ENCODE assay signal across 18 cellular contexts in genomic region chr9:97515662-97516061, GRCh38. TPM values are rescaled to one million over a fixed set of nuclear protein-coding genes. Genes with fewer than 3 reads are reported as not detected.
A peak's percentile ranks its signal among the peaks of the same experiment; 100 is the strongest.
DNase-seq lines count a peak whose midpoint lies in the region; ATAC-seq and TF ChIP-seq lines count a peak whose summit lies in the region.
"Had no signal": no experiment of that assay in that cellular context is flagged by ENCODE, and none has a peak within 500 bp of the region (broad histone marks: within the 10 kb centered on the region; RNA-seq: fewer than 3 reads in every experiment).

No MANE protein-coding gene starts in this region.

- intact Hi-C loops in psoas muscle (cut with DNase I), result no loop called here

- peaks cover 0 to 17% of the 10 kb centered on the region in 2 donors for H3K36me3 ChIP-seq in psoas muscle (ENCODE audit: insufficient read depth in 1 of 2, low read depth in 1 of 2)

- peaks cover 72% of the 10 kb centered on the region for H3K4me1 ChIP-seq in psoas muscle

- 70 to 91% (median 79%) methylated on average over 6 of the region's 6 CpGs for WGBS in psoas muscle, 3 donors

- ATAC-seq in psoas muscle, result no peak
- no peak for ATAC-seq in GM21423 (IDR thresholded peaks at IDR 0.05; ENCODE audit: unreplicated experiment)
- ATAC-seq: A549 had no signal

- H3K36me3 Mint-ChIP-seq in type B pancreatic cell, result no peaks in the 10 kb centered on the region
- H3K36me3 Mint-ChIP-seq: CD4-positive, alpha-beta memory T cell had no signal

- peak overlapping the region; percentile 22 for H3K27ac Mint-ChIP-seq in type B pancreatic cell
- H3K27ac Mint-ChIP-seq: CD4-positive, alpha-beta memory T cell had no signal

- TF ChIP-seq CTCF in psoas muscle (IDR thresholded peaks at IDR 0.05) (no peak), type B pancreatic cell (conservative IDR thresholded peaks at IDR 0.05) (no peak)

- no peaks in the 10 kb centered on the region for H3K27me3 ChIP-seq in psoas muscle (ENCODE audit: insufficient read depth in 3 of 3, low read length in 2 of 3)
- H3K27me3 ChIP-seq: BE2C had no signal

- no peak overlapping the region for H3K4me3 Mint-ChIP-seq in type B pancreatic cell
- H3K4me3 Mint-ChIP-seq: CD4-positive, alpha-beta memory T cell; H9 had no signal

- H3K9me3 ChIP-seq in psoas muscle, result no peaks in the 10 kb centered on the region
- H3K9me3 ChIP-seq: A549, BE2C had no signal

- H3K4me1 Mint-ChIP-seq in type B pancreatic cell (ENCODE audit: unreplicated experiment), result peaks cover 20% of the 10 kb centered on the region

- no peak overlapping the region for H3K4me3 ChIP-seq in psoas muscle
- H3K4me3 ChIP-seq: A549 had no signal

- no peaks in the 10 kb centered on the region for H3K9me3 Mint-ChIP-seq in type B pancreatic cell
- H3K9me3 Mint-ChIP-seq: CD4-positive, alpha-beta memory T cell; H9 had no signal

- DNase-seq in SK-N-DZ (ENCODE audit: low spot score) (peak; percentile 35), caudate nucleus (lab: John Stamatoyannopoulos, UW) (peak in 30 of 61 donors; percentile 10 to 80 (median 30)), psoas muscle (no peak), type B pancreatic cell (ENCODE audit: extremely low spot score, unreplicated experiment) (no peak), NCI-H146 treated with DMSO at 0.1 percent for 48 hours (lab: John Stamatoyannopoulos, UW; ENCODE audit: unreplicated experiment) (no peak), COLO829 (ENCODE audit: low spot score) (no peak)
- DNase-seq: BE2C; CD4-positive, alpha-beta memory T cell; COR-L47; DMS153; DMS79 treated with DMSO at 0.1 percent for 48 hours; EL; GOT3; H9 had no signal

- H3K27ac ChIP-seq in caudate nucleus (ENCODE audit: low read depth, low read length) (peak overlapping the region; percentile 67), psoas muscle (peak overlapping the region; percentile 88)
- H3K27ac ChIP-seq: A549, C4-2B had no signal

- H3K27me3 Mint-ChIP-seq in type B pancreatic cell, result peaks cover 32% of the 10 kb centered on the region

RNA-seq across cellular contexts. Expression of gene TMOD1, which starts 14.2 kb away (rescaled TPM):
- 12.1 and 13.2 TPM in 2 replicates for polyA plus RNA-seq in SK-N-DZ (2014; cell fraction: cytosol; rRNA removed)
- 9.4 and 9.9 TPM in 2 replicates for polyA plus RNA-seq in SK-N-DZ (2014; cell fraction: nucleus; rRNA removed)
- 100 to 1,000 TPM; 138 to 209 (median 167) TPM for total RNA-seq in psoas muscle
- polyA plus RNA-seq in psoas muscle, result 100 to 1,000 TPM in 2 of 3 donors, 10 to 100 TPM in 1; 65.4 to 286 (median 131) TPM
- 10.5 and 12.9 TPM in 2 replicates for total RNA-seq in type B pancreatic cell (ENCODE audit: low replicate concordance)
- total RNA-seq: HT-29 had no signal

Comparison
In these comparisons a context has a peak if more than half of its experiments do, and no peak if none do; other contexts are left out.
1. RNA of gene TMOD1, which starts 14.2 kb away (total RNA-seq): 138 to 209 TPM in psoas muscle; 10.5 to 12.9 TPM in type B pancreatic cell; every median in the first group is over 10 times any median in the second.